ENCODE assay signal across 34 cellular contexts in genomic region chr5:12743582-12743981, GRCh38.
"Had no signal": no experiment of that assay in that cellular context is flagged by ENCODE, and none has a peak within 500 bp of the region (broad histone marks: within the 10 kb centered on the region; RNA-seq: fewer than 3 reads in every experiment).

No MANE protein-coding gene starts in this region.

- H3K27me3 ChIP-seq: MG63 had no signal

- H3K27ac ChIP-seq: KMS-11 had no signal

- H3K4me3 ChIP-seq: MG63 had no signal

- H3K36me3 ChIP-seq: MG63 had no signal

- H3K9me3 ChIP-seq: MG63 had no signal

- H3K4me2 ChIP-seq: KMS-11 had no signal

- DNase-seq: Karpas-422, Kasumi-1, MG63, MM.1S, MV-4-11, NCI-H1048, NCI-H1092, NCI-H1092 treated with DMSO at 0.1 percent for 48 hours, NCI-H1105, NCI-H1105 treated with DMSO at 0.1 percent for 48 hours, NCI-H1417, NCI-H1417 treated with DMSO at 0.1 percent for 48 hours, NCI-H1436, NCI-H1436 treated with DMSO at 0.1 percent for 48 hours, NCI-H146, NCI-H1694, NCI-H1694 treated with DMSO at 0.1 percent for 48 hours, NCI-H187, NCI-H187 treated with DMSO at 0.1 percent for 48 hours, NCI-H1930, NCI-H2029, NCI-H2029 treated with DMSO at 0.1 percent for 48 hours, NCI-H2081, NCI-H2081 treated with DMSO at 0.1 percent for 48 hours, NCI-H2107, NCI-H2171, NCI-H2171 treated with DMSO at 0.1 percent for 48 hours, NCI-H2227 treated with DMSO at 0.1 percent for 48 hours, NCI-H226, NCI-H345, NCI-H446, NCI-H446 treated with DMSO at 0.1 percent for 48 hours, NCI-H510A had no signal

- H3K9ac ChIP-seq: KMS-11 had no signal
